Comparison of ENCODE assay signal across 27 cellular contexts in genomic region chr6:160737934-160738333, GRCh38. TPM values are rescaled to one million over a fixed set of nuclear protein-coding genes. Genes with fewer than 3 reads are reported as not detected.
"Had no signal": no experiment of that assay in that cellular context is flagged by ENCODE, and none has a peak within 500 bp of the region (broad histone marks: within the 10 kb centered on the region; RNA-seq: fewer than 3 reads in every experiment).

No MANE protein-coding gene starts in this region.

- H3K4me3 Mint-ChIP-seq: activated CD4-positive, alpha-beta T cell treated with anti-CD3 and anti-CD28 coated beads, Interleukin-2, amount 10 ng/mL, durations not matched to agents 24 days and 14 days; activated CD8-positive, alpha-beta T cell treated with anti-CD3 and anti-CD28 coated beads, Interleukin-2, amount 10 ng/mL, durations not matched to agents 7 days and 5 days; activated naive CD8-positive, alpha-beta T cell treated with anti-CD3 and anti-CD28 coated beads for 36 hours; nephron progenitor cell; stimulated activated naive B cell treated with anti-CD40 and anti-IgM and Interleukin-4, amounts not matched to agents 10 μg/mL and 1 μg/mL and 100 μg/mL, for 72 hours; WTC11 had no signal

- H3K36me3 ChIP-seq: spleen, thoracic aorta had no signal

- H3K27ac ChIP-seq: spleen, thoracic aorta had no signal

- H3K4me3 ChIP-seq: lung, spleen, thoracic aorta had no signal

- H3K4me1 ChIP-seq: spleen had no signal

- H3K27ac Mint-ChIP-seq: activated CD4-positive, alpha-beta T cell treated with anti-CD3 and anti-CD28 coated beads, Interleukin-2, amount 10 ng/mL, durations not matched to agents 24 days and 14 days; activated CD8-positive, alpha-beta T cell treated with anti-CD3 and anti-CD28 coated beads, Interleukin-2, amount 10 ng/mL, durations not matched to agents 7 days and 5 days; activated naive CD8-positive, alpha-beta T cell treated with anti-CD3 and anti-CD28 coated beads for 36 hours; nephron progenitor cell; stimulated activated naive B cell treated with anti-CD40 and anti-IgM and Interleukin-4, amounts not matched to agents 10 μg/mL and 1 μg/mL and 100 μg/mL, for 72 hours; WTC11 had no signal

- DNase-seq: activated CD4-positive, alpha-beta T cell treated with anti-CD3 and anti-CD28 coated beads, Interleukin-2, amount 10 ng/mL, durations not matched to agents 24 days and 14 days; activated CD8-positive, alpha-beta memory T cell treated with anti-CD3 and anti-CD28 coated beads, Interleukin-2, amount 50 U/mL, for 4 hours; activated CD8-positive, alpha-beta T cell treated with anti-CD3 and anti-CD28 coated beads, Interleukin-2, amount 10 ng/mL, durations not matched to agents 7 days and 5 days; activated gamma-delta T cell treated with Interleukin-2 at 50 U/mL for 16 hours; activated naive CD8-positive, alpha-beta T cell treated with anti-CD3 and anti-CD28 coated beads for 36 hours; activated T-cell treated with anti-CD3 and anti-CD28 coated beads, Interleukin-2, amount 50 U/mL, for 48 hours; amniotic stem cell; dermis blood vessel endothelial cell; effector memory CD4-positive, alpha-beta T cell; foreskin fibroblast; glutamatergic neuron; hippocampal formation; midbrain; nephron progenitor cell; nucleus accumbens; spleen; stimulated activated CD4-positive, alpha-beta T cell treated with anti-CD3 and anti-CD28 coated beads, Interleukin-4, amount 100 ng/mL, for 4 hours; stimulated activated naive B cell treated with anti-CD40 and anti-IgM and Interleukin-4, amounts not matched to agents 10 μg/mL and 1 μg/mL and 100 μg/mL, for 72 hours had no signal

- ATAC-seq: activated CD8-positive, alpha-beta T cell treated with anti-CD3 and anti-CD28 coated beads, Interleukin-2, amount 10 ng/mL, durations not matched to agents 7 days and 5 days; stimulated activated naive B cell treated with anti-CD40 and anti-IgM and Interleukin-4, amounts not matched to agents 10 μg/mL and 1 μg/mL and 100 μg/mL, for 72 hours; WTC11 had no signal

- H3K4me1 Mint-ChIP-seq: activated CD4-positive, alpha-beta T cell treated with anti-CD3 and anti-CD28 coated beads, Interleukin-2, amount 10 ng/mL, durations not matched to agents 24 days and 14 days; activated naive CD8-positive, alpha-beta T cell treated with anti-CD3 and anti-CD28 coated beads for 36 hours; nephron progenitor cell; WTC11 had no signal

- H3K27me3 Mint-ChIP-seq: activated CD4-positive, alpha-beta T cell treated with anti-CD3 and anti-CD28 coated beads, Interleukin-2, amount 10 ng/mL, durations not matched to agents 24 days and 14 days had no signal

- H3K36me3 Mint-ChIP-seq: activated naive CD8-positive, alpha-beta T cell treated with anti-CD3 and anti-CD28 coated beads for 36 hours; stimulated activated naive B cell treated with anti-CD40 and anti-IgM and Interleukin-4, amounts not matched to agents 10 μg/mL and 1 μg/mL and 100 μg/mL, for 72 hours; WTC11 had no signal

- FAIRE-seq: endothelial cell of umbilical vein, islet of Langerhans, TTC549 had no signal

- H3K9me3 ChIP-seq: spleen, thoracic aorta had no signal

- H3K9me3 Mint-ChIP-seq: activated CD4-positive, alpha-beta T cell treated with anti-CD3 and anti-CD28 coated beads, Interleukin-2, amount 10 ng/mL, durations not matched to agents 24 days and 14 days; activated naive CD8-positive, alpha-beta T cell treated with anti-CD3 and anti-CD28 coated beads for 36 hours; WTC11 had no signal

RNA-seq across cellular contexts. Expression of gene PLG, which starts 35.9 kb away (rescaled TPM):
- total RNA-seq: activated naive CD8-positive, alpha-beta T cell treated with anti-CD3 and anti-CD28 coated beads for 36 hours; cardiac septum; dermis blood vessel endothelial cell; endothelial cell of umbilical vein; myocyte; T-helper 2 cell treated with Interferon-gamma antibody and Interleukin-4, amounts not matched to agents 100 ng/mL and 5 ng/mL, for 36 hours; thoracic aorta had no signal
- polyA plus RNA-seq: endothelial cell of umbilical vein, spleen had no signal
